ENCODE assay signal across 34 cellular contexts in genomic region chr7:115319536-115319935, GRCh38.
"Had no signal": no experiment of that assay in that cellular context is flagged by ENCODE, and none has a peak within 500 bp of the region (broad histone marks: within the 10 kb centered on the region; RNA-seq: fewer than 3 reads in every experiment).

No MANE protein-coding gene starts in this region.

- H3K36me3 Mint-ChIP-seq: activated CD4-positive, alpha-beta memory T cell treated with anti-CD3 and anti-CD28 coated beads for 36 hours; activated CD8-positive, alpha-beta memory T cell treated with anti-CD3 and anti-CD28 coated beads, Interleukin-2, amount 10 ng/mL, durations not matched to agents 7 days and 5 days; activated naive CD4-positive, alpha-beta T cell treated with anti-CD3 and anti-CD28 coated beads, Interleukin-2, amount 50 U/mL, for 24 hours; activated naive CD8-positive, alpha-beta T cell treated with anti-CD3 and anti-CD28 coated beads for 36 hours had no signal

- H3K4me3 Mint-ChIP-seq: activated CD4-positive, alpha-beta memory T cell treated with anti-CD3 and anti-CD28 coated beads for 36 hours; activated CD4-positive, alpha-beta T cell treated with anti-CD3 and anti-CD28 coated beads for 36 hours; activated CD4-positive, alpha-beta T cell treated with anti-CD3 and anti-CD28 coated beads, Interleukin-2, amount 10 ng/mL, durations not matched to agents 24 days and 14 days; activated CD8-positive, alpha-beta memory T cell treated with anti-CD3 and anti-CD28 coated beads, Interleukin-2, amount 10 ng/mL, durations not matched to agents 7 days and 5 days; activated CD8-positive, alpha-beta T cell treated with anti-CD3 and anti-CD28 coated beads, Interleukin-2, amount 10 ng/mL, durations not matched to agents 7 days and 5 days; activated naive CD4-positive, alpha-beta T cell treated with anti-CD3 and anti-CD28 coated beads for 36 hours; activated naive CD4-positive, alpha-beta T cell treated with anti-CD3 and anti-CD28 coated beads, Interleukin-2, amount 50 U/mL, for 24 hours; activated naive CD8-positive, alpha-beta T cell treated with anti-CD3 and anti-CD28 coated beads for 36 hours; activated naive CD8-positive, alpha-beta T cell treated with anti-CD3 and anti-CD28 coated beads, Interleukin-2, amount 50 U/mL, for 24 hours; activated T-helper 1 cell treated with anti-CD3 and anti-CD28 coated beads, Interleukin-12 subunit alpha, Interleukin-12 subunit beta, Interleukin-2, Interleukin-4 antibody, amounts not matched to agents 30 ng/mL and 10 ng/mL and 1 ng/mL, durations not matched to agents 14 hours and 24 hours and 36 hours; effector memory CD8-positive, alpha-beta T cell; T-helper 17 cell; T-helper 2 cell treated with Interferon-gamma antibody and Interleukin-4, amounts not matched to agents 5 μg/mL and 100 μg/mL, for 36 hours had no signal

- DNase-seq: activated CD4-positive, alpha-beta memory T cell treated with anti-CD3 and anti-CD28 coated beads for 36 hours; activated CD4-positive, alpha-beta T cell treated with anti-CD3 and anti-CD28 coated beads for 36 hours; activated CD4-positive, alpha-beta T cell treated with anti-CD3 and anti-CD28 coated beads, Interleukin-2, amount 10 ng/mL, durations not matched to agents 24 days and 14 days; activated CD4-positive, CD25-positive, alpha-beta regulatory T cell; activated CD4-positive, CD25-positive, alpha-beta regulatory T cell treated with anti-CD3 and anti-CD28 coated beads, Interleukin-2, amount 50 U/mL, for 72 hours; activated CD8-positive, alpha-beta memory T cell treated with anti-CD3 and anti-CD28 coated beads, Interleukin-2, amount 10 ng/mL, durations not matched to agents 7 days and 5 days; activated CD8-positive, alpha-beta memory T cell treated with anti-CD3 and anti-CD28 coated beads, Interleukin-2, amount 50 U/mL, for 4 hours; activated CD8-positive, alpha-beta T cell treated with anti-CD3 and anti-CD28 coated beads, Interleukin-2, amount 10 ng/mL, durations not matched to agents 7 days and 5 days; activated effector memory CD4-positive, alpha-beta T cell treated with anti-CD3 and anti-CD28 coated beads, Interleukin-2, amount 50 U/mL, for 16 hours; activated naive CD4-positive, alpha-beta T cell treated with anti-CD3 and anti-CD28 coated beads for 36 hours; activated naive CD8-positive, alpha-beta T cell treated with anti-CD3 and anti-CD28 coated beads for 36 hours; activated naive CD8-positive, alpha-beta T cell treated with anti-CD3 and anti-CD28 coated beads, Interleukin-2, amount 50 U/mL, for 24 hours; activated T-cell treated with anti-CD3 and anti-CD28 coated beads, Interleukin-2, amount 50 U/mL, for 1 hour; activated T-cell treated with anti-CD3 and anti-CD28 coated beads, Interleukin-2, amount 50 U/mL, for 48 hours; adrenal gland; amygdala; aorta; body of pancreas; caudate nucleus; cortex of kidney; dermis blood vessel endothelial cell; effector CD4-positive, alpha-beta T cell; effector memory CD8-positive, alpha-beta T cell; erythroblast; foreskin keratinocyte; gastrocnemius medialis; glutamatergic neuron; heart left ventricle; T-helper 17 cell; T1000 had no signal

- H3K27me3 Mint-ChIP-seq: activated CD4-positive, alpha-beta memory T cell treated with anti-CD3 and anti-CD28 coated beads for 36 hours; T-helper 17 cell had no signal

- H3K4me1 Mint-ChIP-seq: activated CD4-positive, alpha-beta T cell treated with anti-CD3 and anti-CD28 coated beads for 36 hours; activated CD4-positive, alpha-beta T cell treated with anti-CD3 and anti-CD28 coated beads, Interleukin-2, amount 10 ng/mL, durations not matched to agents 24 days and 14 days; activated CD8-positive, alpha-beta memory T cell treated with anti-CD3 and anti-CD28 coated beads, Interleukin-2, amount 10 ng/mL, durations not matched to agents 7 days and 5 days; activated naive CD4-positive, alpha-beta T cell treated with anti-CD3 and anti-CD28 coated beads, Interleukin-2, amount 50 U/mL, for 24 hours; activated naive CD8-positive, alpha-beta T cell treated with anti-CD3 and anti-CD28 coated beads for 36 hours; activated naive CD8-positive, alpha-beta T cell treated with anti-CD3 and anti-CD28 coated beads, Interleukin-2, amount 50 U/mL, for 24 hours; T-helper 17 cell had no signal

- H3K9me3 Mint-ChIP-seq: activated CD4-positive, alpha-beta memory T cell treated with anti-CD3 and anti-CD28 coated beads for 36 hours; activated naive CD4-positive, alpha-beta T cell treated with anti-CD3 and anti-CD28 coated beads for 36 hours; activated naive CD4-positive, alpha-beta T cell treated with anti-CD3 and anti-CD28 coated beads, Interleukin-2, amount 50 U/mL, for 24 hours; activated naive CD8-positive, alpha-beta T cell treated with anti-CD3 and anti-CD28 coated beads for 36 hours; activated naive CD8-positive, alpha-beta T cell treated with anti-CD3 and anti-CD28 coated beads, Interleukin-2, amount 50 U/mL, for 24 hours; activated T-helper 1 cell treated with anti-CD3 and anti-CD28 coated beads, Interleukin-12 subunit alpha, Interleukin-12 subunit beta, Interleukin-2, Interleukin-4 antibody, amounts not matched to agents 30 ng/mL and 10 ng/mL and 1 ng/mL, durations not matched to agents 14 hours and 24 hours and 36 hours; activated T-helper 2 cell treated with anti-CD3 and anti-CD28 coated beads, Interferon-gamma antibody, Interleukin-2, Interleukin-4, amounts not matched to agents 10 μg/mL and 5 μg/mL and 100 μg/mL, durations not matched to agents 14 hours and 24 hours and 36 hours; effector memory CD8-positive, alpha-beta T cell; T-helper 2 cell treated with Interferon-gamma antibody and Interleukin-4, amounts not matched to agents 5 μg/mL and 100 μg/mL, for 36 hours had no signal

- H3K27ac Mint-ChIP-seq: activated CD4-positive, alpha-beta memory T cell treated with anti-CD3 and anti-CD28 coated beads for 36 hours; activated CD4-positive, alpha-beta T cell treated with anti-CD3 and anti-CD28 coated beads for 36 hours; activated CD4-positive, alpha-beta T cell treated with anti-CD3 and anti-CD28 coated beads, Interleukin-2, amount 10 ng/mL, durations not matched to agents 24 days and 14 days; activated CD8-positive, alpha-beta memory T cell treated with anti-CD3 and anti-CD28 coated beads, Interleukin-2, amount 10 ng/mL, durations not matched to agents 7 days and 5 days; activated CD8-positive, alpha-beta T cell treated with anti-CD3 and anti-CD28 coated beads, Interleukin-2, amount 10 ng/mL, durations not matched to agents 7 days and 5 days; activated naive CD4-positive, alpha-beta T cell treated with anti-CD3 and anti-CD28 coated beads for 36 hours; activated naive CD4-positive, alpha-beta T cell treated with anti-CD3 and anti-CD28 coated beads, Interleukin-2, amount 50 U/mL, for 24 hours; activated naive CD8-positive, alpha-beta T cell treated with anti-CD3 and anti-CD28 coated beads for 36 hours; activated naive CD8-positive, alpha-beta T cell treated with anti-CD3 and anti-CD28 coated beads, Interleukin-2, amount 50 U/mL, for 24 hours; activated T-helper 1 cell treated with anti-CD3 and anti-CD28 coated beads, Interleukin-12 subunit alpha, Interleukin-12 subunit beta, Interleukin-2, Interleukin-4 antibody, amounts not matched to agents 30 ng/mL and 10 ng/mL and 1 ng/mL, durations not matched to agents 14 hours and 24 hours and 36 hours; activated T-helper 2 cell treated with anti-CD3 and anti-CD28 coated beads, Interferon-gamma antibody, Interleukin-2, Interleukin-4, amounts not matched to agents 10 μg/mL and 5 μg/mL and 100 μg/mL, durations not matched to agents 14 hours and 24 hours and 36 hours; effector memory CD8-positive, alpha-beta T cell; T-helper 17 cell; T-helper 2 cell treated with Interferon-gamma antibody and Interleukin-4, amounts not matched to agents 5 μg/mL and 100 μg/mL, for 36 hours had no signal
